In genomic region chr19:33621065-33621785, GRCh38 we compare ENCODE assay signal across 12 cellular contexts. TPM values are rescaled to one million over a fixed set of nuclear protein-coding genes. Genes with fewer than 3 reads are reported as not detected.
DNase-seq lines count a peak whose midpoint lies in the region; ATAC-seq and TF ChIP-seq lines count a peak whose summit lies in the region.
"Had no signal": no experiment of that assay in that cellular context is flagged by ENCODE, and none has a peak within 500 bp of the region (broad histone marks: within the 10 kb centered on the region; RNA-seq: fewer than 3 reads in every experiment).

No MANE protein-coding gene starts in this region.

- H3K4me1 ChIP-seq in HUES64 (ENCODE audit: insufficient read depth, low read length) (peaks cover 3% of the 10 kb centered on the region), mesendoderm (ENCODE audit: control insufficient read depth, low read depth, low read length) (no peaks in the 10 kb centered on the region), subcutaneous abdominal adipose tissue (ENCODE audit: control insufficient read depth in 5 of 5, insufficient read depth in 5 of 5, low read length in 5 of 5) (peaks cover 0 to 20% (median 19%) of the 10 kb centered on the region in 5 donors)

- no peaks in the 10 kb centered on the region for H3K79me2 ChIP-seq in mesendoderm (ENCODE audit: control insufficient read depth, insufficient read depth, low read length)

- H4K5ac ChIP-seq in mesendoderm (ENCODE audit: low read length): no peak overlapping the region

- no peak overlapping the region for H3K18ac ChIP-seq in mesendoderm (ENCODE audit: low read length)

- no peak overlapping the region for H3K23ac ChIP-seq in mesendoderm (ENCODE audit: low read length)

- DNase-seq in mesendoderm: no peak
- DNase-seq in GM10266 (ENCODE audit: extremely low spot score): no peak
- no peak for DNase-seq in activated CD4-positive, alpha-beta T cell treated with anti-CD3 and anti-CD28 coated beads, Interleukin-2, amount 50 U/mL, for 4 hours
- DNase-seq in mucosa of gallbladder (ENCODE audit: low spot score): no peak
- DNase-seq: stimulated activated CD4-positive, alpha-beta T cell treated with anti-CD3 and anti-CD28 coated beads, Interleukin-4, amount 100 ng/mL, for 24 hours had no signal

- H3K9ac ChIP-seq in HUES64 (ENCODE audit: low read depth, low read length) (peak overlapping the region; percentile 38; the same call in 1 of the 2 replicates), mesendoderm (ENCODE audit: low read length) (peak overlapping the region; percentile 21), subcutaneous abdominal adipose tissue (ENCODE audit: low read length in 5 of 5) (no peak overlapping the region)

- peak overlapping the region; percentile 34 for H3K56ac ChIP-seq in mesendoderm (ENCODE audit: low read length)

- H3K36me3 ChIP-seq in HUES64 (ENCODE audit: insufficient read depth, low read length): no peaks in the 10 kb centered on the region
- H3K36me3 ChIP-seq in mesendoderm (ENCODE audit: control insufficient read depth, insufficient read depth, low read length): no peaks in the 10 kb centered on the region
- no peaks in the 10 kb centered on the region for H3K36me3 ChIP-seq in subcutaneous abdominal adipose tissue (ENCODE audit: control insufficient read depth in 5 of 5, insufficient read depth in 5 of 5, low read length in 5 of 5)
- H3K36me3 ChIP-seq: ovary had no signal

- peak; percentile 7 for ATAC-seq in esophagus mucosa
- no peak for ATAC-seq in GM21381 (IDR thresholded peaks at IDR 0.05; ENCODE audit: unreplicated experiment)
- ATAC-seq: activated T-helper 17 cell treated with anti-CD3 and anti-CD28 coated beads, Interleukin-2, amount 50 U/mL, for 72 hours had no signal

- no peak overlapping the region for H3K27ac ChIP-seq in HUES64 (ENCODE audit: low read depth, low read length)
- H3K27ac ChIP-seq in mesendoderm (ENCODE audit: low read depth, low read length): no peak overlapping the region
- no peak overlapping the region for H3K27ac ChIP-seq in subcutaneous abdominal adipose tissue (ENCODE audit: low read depth, low read length)
- H3K27ac ChIP-seq: ovary had no signal

- H3K27me3 ChIP-seq in HUES64 (ENCODE audit: insufficient read depth, low read length) (peaks cover 69% of the 10 kb centered on the region), mesendoderm (ENCODE audit: insufficient read depth, low read length, poor library complexity) (peaks cover 35% of the 10 kb centered on the region), subcutaneous abdominal adipose tissue (ENCODE audit: control insufficient read depth in 5 of 5, insufficient read depth in 4 of 5, low read length in 5 of 5) (peaks cover 21 to 65% (median 35%) of the 10 kb centered on the region in 5 donors)
- H3K27me3 ChIP-seq: ovary had no signal

- TF ChIP-seq CTCF in GM10266 (IDR thresholded peaks at IDR 0.05; ENCODE audit: control insufficient read depth, insufficient read depth, low read depth, missing control alignments): no peak

- H3K4me3 ChIP-seq in HUES64 (ENCODE audit: low read length) (peak overlapping the region; percentile 59), mesendoderm (ENCODE audit: low read length) (no peak overlapping the region), subcutaneous abdominal adipose tissue (ENCODE audit: low read depth in 1 of 5, low read length in 5 of 5) (peak overlapping the region in 3 of 5 donors; percentile 14 to 59 (median 31))

- peak overlapping the region; percentile 48 for H3K4me2 ChIP-seq in mesendoderm (ENCODE audit: low read length)

- H3K9me3 ChIP-seq in HUES64 (ENCODE audit: insufficient read depth, low read depth, low read length) (no peaks in the 10 kb centered on the region), subcutaneous abdominal adipose tissue (ENCODE audit: control insufficient read depth in 5 of 5, low read length in 5 of 5) (no peaks in the 10 kb centered on the region)
- H3K9me3 ChIP-seq: ovary had no signal

- H2BK120ac ChIP-seq in mesendoderm (ENCODE audit: low read depth, low read length): no peak overlapping the region

- H4K8ac ChIP-seq in mesendoderm (ENCODE audit: low read depth, low read length): no peak overlapping the region

- WGBS in HUES64: 14% methylated on average over 60 of the region's 60 CpGs
- no CpG with 5 or more reads among the region's 60 CpGs for WGBS in mesendoderm (ENCODE audit: extremely low coverage, insufficient coverage, low lambda C conversion rate)

- no peak overlapping the region for H2AK5ac ChIP-seq in mesendoderm (ENCODE audit: low read length)

- H3K4ac ChIP-seq in mesendoderm (ENCODE audit: low read depth, low read length): no peak overlapping the region

- H2BK15ac ChIP-seq in mesendoderm (replicated peaks; ENCODE audit: low read depth): no peak overlapping the region

- H3K79me1 ChIP-seq in mesendoderm (ENCODE audit: low read length): no peaks in the 10 kb centered on the region

- H2BK5ac ChIP-seq in mesendoderm (ENCODE audit: low read length): no peak overlapping the region

RNA-seq across cellular contexts. Expression of gene CHST8, which starts 0.5 kb away (rescaled TPM):
- 5.7 TPM for polyA plus RNA-seq in HUES64 (2013, experiment 1 of 2)
- 7.7 TPM for polyA plus RNA-seq in HUES64 (2013, experiment 2 of 2)
- total RNA-seq in esophagus mucosa (0.16 TPM), mucosa of gallbladder (9.9 TPM)
- 1.2 TPM for polyA plus RNA-seq in mesendoderm (2013, experiment 1 of 2)
- 1.3 TPM for polyA plus RNA-seq in mesendoderm (2013, experiment 2 of 2)
- total RNA-seq: activated T-helper 17 cell treated with anti-CD3 and anti-CD28 coated beads, Interleukin-2, amount 50 U/mL, for 72 hours; HT-29 had no signal

Comparison
In these comparisons a context has a peak if more than half of its experiments do, and no peak if none do; other contexts are left out.
1. H3K9ac ChIP-seq: peak in HUES64 (single experiment) and mesendoderm (single experiment); none in subcutaneous abdominal adipose tissue (0 of 5).